ENCODE assay signal across 34 cellular contexts in the genomic region with DNA sequence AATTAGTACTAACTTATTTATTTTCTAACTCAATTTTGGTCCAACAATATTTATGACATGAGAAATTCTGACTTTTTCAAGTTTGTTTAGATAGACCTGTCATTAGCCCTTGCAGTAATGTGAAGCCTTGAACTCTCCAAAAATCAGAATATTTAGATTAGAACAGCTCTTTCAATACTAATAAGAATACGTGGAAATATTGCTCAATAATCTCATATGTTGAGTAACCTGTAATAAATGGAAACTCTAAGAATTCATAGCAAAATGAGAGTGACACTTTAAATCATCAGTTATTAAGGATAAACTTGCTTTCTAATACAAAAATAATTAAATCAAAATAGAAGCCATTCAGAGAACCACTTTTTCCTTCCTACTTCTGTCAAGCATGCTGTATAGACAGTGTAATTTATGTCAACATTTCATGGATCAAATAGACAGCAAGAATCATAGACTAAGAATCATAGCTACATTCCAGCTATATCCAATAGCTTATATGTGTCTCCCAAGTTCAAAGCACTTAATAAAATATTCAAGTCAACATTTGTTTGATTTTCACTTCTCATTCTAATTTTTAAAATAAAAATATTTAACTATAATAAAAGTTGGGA.
"Had no signal": no experiment of that assay in that cellular context is flagged by ENCODE, and none has a peak within 500 bp of the region (broad histone marks: within the 10 kb centered on the region; RNA-seq: fewer than 3 reads in every experiment).

No MANE protein-coding gene starts in this region.

- H3K27me3 ChIP-seq: MG63 had no signal

- H3K36me3 ChIP-seq: MG63 had no signal

- H3K9me3 ChIP-seq: MG63 had no signal

- H3K4me3 ChIP-seq: MG63 had no signal

- DNase-seq: Kasumi-1, MG63, MM.1S, MV-4-11, NCI-H1048, NCI-H1092, NCI-H1092 treated with DMSO at 0.1 percent for 48 hours, NCI-H1105, NCI-H1105 treated with DMSO at 0.1 percent for 48 hours, NCI-H1417 treated with DMSO at 0.1 percent for 48 hours, NCI-H1436, NCI-H1436 treated with DMSO at 0.1 percent for 48 hours, NCI-H146, NCI-H1694, NCI-H1694 treated with DMSO at 0.1 percent for 48 hours, NCI-H187, NCI-H187 treated with DMSO at 0.1 percent for 48 hours, NCI-H1930, NCI-H2029, NCI-H2029 treated with DMSO at 0.1 percent for 48 hours, NCI-H2081, NCI-H2081 treated with DMSO at 0.1 percent for 48 hours, NCI-H2107, NCI-H2171, NCI-H2171 treated with DMSO at 0.1 percent for 48 hours, NCI-H2227 treated with DMSO at 0.1 percent for 48 hours, NCI-H226, NCI-H345, NCI-H446, NCI-H446 treated with DMSO at 0.1 percent for 48 hours, NCI-H510A, NCI-H510A treated with DMSO at 0.1 percent for 48 hours, NCI-H524, NCI-H524 treated with DMSO at 0.1 percent for 48 hours had no signal
